In the genomic region with DNA sequence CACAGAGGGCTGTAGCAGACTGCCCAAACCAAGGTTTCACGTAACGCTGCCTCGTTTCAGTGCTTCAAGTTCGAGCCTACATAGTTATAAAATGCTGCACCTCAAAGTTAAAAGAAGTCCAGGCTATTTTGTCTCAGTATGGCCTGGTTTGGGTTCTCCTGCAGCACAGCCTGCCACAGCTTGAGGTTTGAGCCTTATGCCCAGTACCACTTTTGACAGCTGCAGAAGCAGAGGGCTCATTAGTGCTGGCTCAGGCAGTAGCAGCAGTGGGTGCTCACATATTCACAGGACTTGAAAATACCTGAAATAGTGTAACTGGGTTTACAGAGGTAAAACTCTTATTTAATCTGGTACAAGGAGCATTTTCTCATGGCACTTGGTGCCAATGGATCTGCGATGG, we compare ENCODE assay signal across 15 cellular contexts. TPM values are rescaled to one million over a fixed set of nuclear protein-coding genes. Genes with fewer than 3 reads are reported as not detected.
A peak's percentile ranks its signal among the peaks of the same experiment; 100 is the strongest.
DNase-seq lines count a peak whose midpoint lies in the region; ATAC-seq and TF ChIP-seq lines count a peak whose summit lies in the region.
"Had no signal": no experiment of that assay in that cellular context is flagged by ENCODE, and none has a peak within 500 bp of the region (broad histone marks: within the 10 kb centered on the region; RNA-seq: fewer than 3 reads in every experiment).

No MANE protein-coding gene starts in this region.

- TF ChIP-seq CTCF in osteocyte (IDR thresholded peaks at IDR 0.05): no peak

- no peak overlapping the region for H3K4me3 Mint-ChIP-seq in osteocyte (ENCODE audit: unreplicated experiment)
- H3K4me3 Mint-ChIP-seq: activated naive CD8-positive, alpha-beta T cell treated with anti-CD3 and anti-CD28 coated beads, Interleukin-2, amount 50 U/mL, for 24 hours; WTC11 had no signal

- H3K27me3 Mint-ChIP-seq in osteocyte (ENCODE audit: unreplicated experiment): no peaks in the 10 kb centered on the region
- H3K27me3 Mint-ChIP-seq: activated naive CD8-positive, alpha-beta T cell treated with anti-CD3 and anti-CD28 coated beads, Interleukin-2, amount 50 U/mL, for 24 hours had no signal

- H3K36me3 Mint-ChIP-seq in osteocyte (ENCODE audit: unreplicated experiment): no peaks in the 10 kb centered on the region

- no peaks in the 10 kb centered on the region for H3K9me3 Mint-ChIP-seq in osteocyte (ENCODE audit: unreplicated experiment)
- H3K9me3 Mint-ChIP-seq: activated naive CD8-positive, alpha-beta T cell treated with anti-CD3 and anti-CD28 coated beads, Interleukin-2, amount 50 U/mL, for 24 hours; WTC11 had no signal

- H3K27ac Mint-ChIP-seq in osteocyte (ENCODE audit: unreplicated experiment): no peak overlapping the region
- H3K27ac Mint-ChIP-seq: activated naive CD8-positive, alpha-beta T cell treated with anti-CD3 and anti-CD28 coated beads, Interleukin-2, amount 50 U/mL, for 24 hours; WTC11 had no signal

- DNase-seq in myocyte (ENCODE audit: low read depth) (peak; percentile 65), COR-L47 (lab: John Stamatoyannopoulos, UW) (no peak), osteocyte (ENCODE audit: extremely low spot score, unreplicated experiment) (no peak), DMS79 treated with DMSO at 0.1 percent for 48 hours (lab: John Stamatoyannopoulos, UW) (no peak)
- DNase-seq: activated naive CD8-positive, alpha-beta T cell treated with anti-CD3 and anti-CD28 coated beads, Interleukin-2, amount 50 U/mL, for 24 hours; activated T-cell treated with anti-CD3 and anti-CD28 coated beads for 4 hours; Kasumi-1; NCI-H2029 treated with DMSO at 0.1 percent for 48 hours had no signal

- no peaks in the 10 kb centered on the region for H3K4me1 Mint-ChIP-seq in osteocyte (ENCODE audit: unreplicated experiment)
- H3K4me1 Mint-ChIP-seq: activated naive CD8-positive, alpha-beta T cell treated with anti-CD3 and anti-CD28 coated beads, Interleukin-2, amount 50 U/mL, for 24 hours; WTC11 had no signal

- peak; percentile 31 for ATAC-seq in GM19025 (IDR thresholded peaks at IDR 0.05; ENCODE audit: low read depth, unreplicated experiment)
- ATAC-seq in GM21723 (IDR thresholded peaks at IDR 0.05; ENCODE audit: unreplicated experiment): peak; percentile 29
- peak; percentile 33 for ATAC-seq in HG03139 (IDR thresholded peaks at IDR 0.05; ENCODE audit: unreplicated experiment)
- ATAC-seq: activated naive CD8-positive, alpha-beta T cell treated with anti-CD3 and anti-CD28 coated beads, Interleukin-2, amount 50 U/mL, for 24 hours; WTC11 had no signal

RNA-seq across cellular contexts. Expression of a gene that starts 15.3 kb away (rescaled TPM):
- not detected in 2 replicates for total RNA-seq in myocyte
- polyA plus RNA-seq in myocyte (2012): 0.25 TPM
- total RNA-seq in osteocyte: not detected in 2 replicates
- total RNA-seq: esophagus muscularis mucosa, lung, temporal lobe, WTC11 had no signal
- polyA plus RNA-seq: lung had no signal

RNA-seq across cellular contexts. Expression of a gene that starts 20.2 kb away (rescaled TPM):
- total RNA-seq in myocyte: 1.0 and 1.8 TPM in 2 replicates
- polyA plus RNA-seq in myocyte (2012): 3.9 TPM
- total RNA-seq in osteocyte: 2.7 and 3.2 TPM in 2 replicates

RNA-seq across cellular contexts. Expression of a gene that starts 50.6 kb away (rescaled TPM):
- total RNA-seq in myocyte: not detected in 2 replicates
- polyA plus RNA-seq in myocyte (2012): not detected
- not detected in 2 replicates for total RNA-seq in osteocyte
- total RNA-seq: temporal lobe, WTC11 had no signal
